26 cellular contexts compared by ENCODE assay signal in the genomic region with DNA sequence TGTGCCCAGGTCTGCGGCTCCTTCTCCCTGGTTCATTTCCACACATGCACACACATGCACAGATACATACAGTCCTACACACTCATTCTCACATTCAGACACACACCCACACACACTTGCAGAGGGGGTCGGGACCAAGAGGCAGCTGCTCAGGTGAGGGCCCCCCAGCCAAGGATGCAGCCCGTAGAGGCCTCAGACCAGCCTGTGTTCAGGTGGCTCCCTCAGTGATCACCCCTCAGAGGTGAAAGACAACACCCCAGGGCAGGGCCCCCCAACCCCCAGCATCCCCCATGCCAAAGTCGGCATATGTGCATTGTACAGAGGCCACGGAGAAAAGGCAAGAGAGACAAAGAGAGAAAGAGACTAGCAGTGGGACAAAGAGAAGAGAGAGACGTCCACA.
"Had no signal": no experiment of that assay in that cellular context is flagged by ENCODE, and none has a peak within 500 bp of the region (broad histone marks: within the 10 kb centered on the region; RNA-seq: fewer than 3 reads in every experiment).

No MANE protein-coding gene starts in this region.

- DNase-seq: activated CD4-positive, alpha-beta memory T cell treated with anti-CD3 and anti-CD28 coated beads for 36 hours; activated CD4-positive, alpha-beta T cell treated with anti-CD3 and anti-CD28 coated beads, Interleukin-2, amount 10 ng/mL, durations not matched to agents 24 days and 14 days; activated CD4-positive, CD25-positive, alpha-beta regulatory T cell treated with anti-CD3 and anti-CD28 coated beads, Interleukin-2, amount 50 U/mL, for 72 hours; activated effector memory CD4-positive, alpha-beta T cell treated with Interleukin-2 at 50 U/mL for 16 hours; activated naive CD4-positive, alpha-beta T cell treated with Interleukin-2 at 50 U/mL for 16 hours; activated T-cell treated with anti-CD3 and anti-CD28 coated beads, Interleukin-2, amount 50 U/mL, for 72 hours; anterior cingulate cortex; body of pancreas; cortex of kidney; effector memory CD8-positive, alpha-beta T cell; heart left ventricle; hypothalamus; immature natural killer cell; stimulated activated CD4-positive, alpha-beta T cell treated with anti-CD3 and anti-CD28 coated beads, Interleukin-2, amount 100 ng/mL, for 48 hours; stimulated activated naive CD8-positive, alpha-beta T cell treated with anti-CD3 and anti-CD28 coated beads, Interleukin-15, Interleukin-2, amounts not matched to agents 100 U/mL and 50 U/mL, for 24 hours; SW 1271; T-helper 9 cell; testis; transverse colon had no signal

- H3K4me3 ChIP-seq: body of pancreas, heart left ventricle, left lung, lung, pancreas, psoas muscle, testis, transverse colon had no signal

- H3K36me3 ChIP-seq: heart left ventricle, left lung, pancreas, transverse colon had no signal

- H3K27ac Mint-ChIP-seq: activated CD4-positive, alpha-beta memory T cell treated with anti-CD3 and anti-CD28 coated beads for 36 hours; activated CD4-positive, alpha-beta T cell treated with anti-CD3 and anti-CD28 coated beads, Interleukin-2, amount 10 ng/mL, durations not matched to agents 24 days and 14 days; activated naive CD8-positive, alpha-beta T cell; activated T-cell treated with anti-CD3 and anti-CD28 coated beads, Interleukin-2, amount 50 U/mL, for 72 hours; effector memory CD8-positive, alpha-beta T cell; immature natural killer cell; T-helper 1 cell treated with Interleukin-12 subunit alpha and Interleukin-12 subunit beta and Interleukin-4 antibody, amounts not matched to agents 30 μg/mL and 1 μg/mL, for 36 hours had no signal

- H3K27ac ChIP-seq: body of pancreas, heart left ventricle, left lung, pancreas, psoas muscle, testis, transverse colon had no signal

- H3K4me1 ChIP-seq: pancreas had no signal

- ATAC-seq: activated T-cell treated with anti-CD3 and anti-CD28 coated beads, Interleukin-2, amount 50 U/mL, for 72 hours; body of pancreas; effector memory CD8-positive, alpha-beta T cell; heart left ventricle; left lung; pancreas; psoas muscle; stimulated activated naive CD8-positive, alpha-beta T cell treated with anti-CD3 and anti-CD28 coated beads, Interleukin-15, Interleukin-2, amounts not matched to agents 100 U/mL and 50 U/mL, for 24 hours had no signal

- H3K9me3 Mint-ChIP-seq: activated CD4-positive, alpha-beta memory T cell treated with anti-CD3 and anti-CD28 coated beads for 36 hours; activated CD4-positive, alpha-beta T cell treated with anti-CD3 and anti-CD28 coated beads, Interleukin-2, amount 10 ng/mL, durations not matched to agents 24 days and 14 days; activated T-cell treated with anti-CD3 and anti-CD28 coated beads, Interleukin-2, amount 50 U/mL, for 72 hours; effector memory CD8-positive, alpha-beta T cell; immature natural killer cell; nephron; T-helper 1 cell treated with Interleukin-12 subunit alpha and Interleukin-12 subunit beta and Interleukin-4 antibody, amounts not matched to agents 30 μg/mL and 1 μg/mL, for 36 hours had no signal

- H3K9me3 ChIP-seq: body of pancreas, heart left ventricle, left lung, pancreas, psoas muscle, testis, transverse colon had no signal

- H3K27me3 ChIP-seq: body of pancreas, pancreas, testis had no signal

- H3K4me3 Mint-ChIP-seq: activated CD4-positive, alpha-beta memory T cell treated with anti-CD3 and anti-CD28 coated beads for 36 hours; activated CD4-positive, alpha-beta T cell treated with anti-CD3 and anti-CD28 coated beads, Interleukin-2, amount 10 ng/mL, durations not matched to agents 24 days and 14 days; activated naive CD8-positive, alpha-beta T cell; activated T-cell treated with anti-CD3 and anti-CD28 coated beads, Interleukin-2, amount 50 U/mL, for 72 hours; effector memory CD8-positive, alpha-beta T cell; immature natural killer cell; T-helper 1 cell treated with Interleukin-12 subunit alpha and Interleukin-12 subunit beta and Interleukin-4 antibody, amounts not matched to agents 30 μg/mL and 1 μg/mL, for 36 hours had no signal

- H3K36me3 Mint-ChIP-seq: activated CD4-positive, alpha-beta memory T cell treated with anti-CD3 and anti-CD28 coated beads for 36 hours; activated naive CD8-positive, alpha-beta T cell; immature natural killer cell had no signal
